Comparison of ENCODE assay signal across 21 cellular contexts in the genomic region with DNA sequence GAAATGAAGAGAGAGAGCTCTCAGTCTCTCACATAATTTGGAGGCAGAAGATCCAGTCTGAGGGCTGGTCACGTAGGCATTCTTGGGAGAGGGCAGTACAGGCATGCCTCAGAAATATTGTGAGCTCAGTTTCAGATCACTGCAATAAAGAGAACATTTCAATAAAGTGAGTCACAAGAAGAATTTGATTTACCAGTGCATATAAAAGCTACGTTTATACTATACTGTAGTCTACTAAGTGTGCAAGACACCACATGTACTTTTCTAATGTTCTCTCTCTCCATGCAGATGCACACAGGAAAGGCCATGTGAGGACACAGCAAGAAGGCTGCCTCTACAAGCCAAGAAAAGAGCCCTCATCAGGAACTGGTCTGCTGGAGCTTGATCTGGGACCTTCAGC.
DNase-seq lines count a peak whose midpoint lies in the region; ATAC-seq and TF ChIP-seq lines count a peak whose summit lies in the region.
"Had no signal": no experiment of that assay in that cellular context is flagged by ENCODE, and none has a peak within 500 bp of the region (broad histone marks: within the 10 kb centered on the region; RNA-seq: fewer than 3 reads in every experiment).

No MANE protein-coding gene starts in this region.

- peaks cover 57% of the 10 kb centered on the region for H3K4me1 Mint-ChIP-seq in chondrocyte (ENCODE audit: low read depth)
- H3K4me1 Mint-ChIP-seq in activated T-helper 17 cell treated with anti-CD3 and anti-CD28 coated beads, Interleukin-2, amount 50 U/mL, for 72 hours = no peaks in the 10 kb centered on the region
- H3K4me1 Mint-ChIP-seq: CD8-positive, alpha-beta memory T cell had no signal

- H3K27ac Mint-ChIP-seq in chondrocyte (ENCODE audit: unreplicated experiment) = peak overlapping the region; percentile 61
- no peak overlapping the region for H3K27ac Mint-ChIP-seq in activated T-helper 17 cell treated with anti-CD3 and anti-CD28 coated beads, Interleukin-2, amount 50 U/mL, for 72 hours
- H3K27ac Mint-ChIP-seq: CD8-positive, alpha-beta memory T cell had no signal

- ATAC-seq in aorta (ENCODE audit: low FRiP score) = no peak
- no peak for ATAC-seq in activated T-helper 17 cell treated with anti-CD3 and anti-CD28 coated beads, Interleukin-2, amount 50 U/mL, for 72 hours (replicated peaks)

- peaks cover 4% of the 10 kb centered on the region for H3K36me3 Mint-ChIP-seq in chondrocyte (ENCODE audit: low read depth)
- no peaks in the 10 kb centered on the region for H3K36me3 Mint-ChIP-seq in activated T-helper 17 cell treated with anti-CD3 and anti-CD28 coated beads, Interleukin-2, amount 50 U/mL, for 72 hours (ENCODE audit: low read depth)
- H3K36me3 Mint-ChIP-seq: CD8-positive, alpha-beta memory T cell had no signal

- H3K27ac ChIP-seq in OCI-LY7 (ENCODE audit: low read depth, low read length, poor library complexity, severe bottlenecking) (no peak overlapping the region), aorta (ENCODE audit: low read depth in 1 of 2, low read length in 2 of 2) (no peak overlapping the region)
- H3K27ac ChIP-seq: BLaER1 treated with 17β-estradiol and CSF1 and Interleukin-3, amounts not matched to agents 10 nM and 100 nM; SJSA1 had no signal

- H3K27me3 Mint-ChIP-seq in chondrocyte (ENCODE audit: low read depth) = no peaks in the 10 kb centered on the region
- no peaks in the 10 kb centered on the region for H3K27me3 Mint-ChIP-seq in activated T-helper 17 cell treated with anti-CD3 and anti-CD28 coated beads, Interleukin-2, amount 50 U/mL, for 72 hours
- H3K27me3 Mint-ChIP-seq: CD8-positive, alpha-beta memory T cell had no signal

- no peaks in the 10 kb centered on the region for H4K20me1 ChIP-seq in OCI-LY7 (ENCODE audit: insufficient read depth, low read length)
- H4K20me1 ChIP-seq: BLaER1 treated with 17β-estradiol and CSF1 and Interleukin-3, amounts not matched to agents 10 nM and 100 nM had no signal

- TF ChIP-seq CTCF in OCI-LY7 (conservative IDR thresholded peaks at IDR 0.05; ENCODE audit: low read length) = no peak
- peak; percentile 22 for TF ChIP-seq CTCF in chondrocyte (IDR thresholded peaks at IDR 0.05)

- DNase-seq in EL (peak; percentile 66), OCI-LY7 (ENCODE audit: low spot score) (no peak), chondrocyte (ENCODE audit: low spot score) (no peak), iris pigment epithelial cell (ENCODE audit: low read depth) (peak; percentile 48), aorta (no peak), cerebellar nuclear complex (lab: John Stamatoyannopoulos, UW) (no peak)
- no peak for DNase-seq in stimulated activated CD4-positive, alpha-beta T cell treated with anti-CD3 and anti-CD28 coated beads, Interleukin-15, amount 100 ng/mL, for 24 hours
- DNase-seq: CD8-positive, alpha-beta memory T cell; DMS79; GDM1; KG1; MM.1S; NCI-H1092 treated with DMSO at 0.1 percent for 48 hours; NCI-H1694; NCI-H2107; NCI-H226; NCI-H69; NK-92 treated with Interleukin-12 subunit alpha and Interleukin-12 subunit beta, amount 100 ng/mL, for 24 hours had no signal

- POLR2A ChIA-PET in OCI-LY7 (lab: Charles Lee) = no interaction called here

- intact Hi-C loops in OCI-LY7 (cut with micrococcal nuclease; ENCODE audit: unreplicated experiment) (no loop called here), aorta (cut with DNase I) (no loop called here)

- no peak overlapping the region for H3K4me3 Mint-ChIP-seq in chondrocyte (ENCODE audit: unreplicated experiment)
- no peak overlapping the region for H3K4me3 Mint-ChIP-seq in activated T-helper 17 cell treated with anti-CD3 and anti-CD28 coated beads, Interleukin-2, amount 50 U/mL, for 72 hours
- H3K4me3 Mint-ChIP-seq: CD8-positive, alpha-beta memory T cell had no signal

- no peak overlapping the region for H3K4me2 ChIP-seq in OCI-LY7 (ENCODE audit: low read length)
- H3K4me2 ChIP-seq: BLaER1 treated with 17β-estradiol and CSF1 and Interleukin-3, amounts not matched to agents 10 nM and 100 nM had no signal

- no peaks in the 10 kb centered on the region for H3K79me2 ChIP-seq in OCI-LY7 (ENCODE audit: insufficient read depth, low read depth, low read length)

- H3K9me3 ChIP-seq in OCI-LY7 (ENCODE audit: low read length) = no peaks in the 10 kb centered on the region
- H3K9me3 ChIP-seq in aorta (ENCODE audit: control insufficient read depth, low read length) = no peaks in the 10 kb centered on the region
- H3K9me3 ChIP-seq: BLaER1 treated with 17β-estradiol and CSF1 and Interleukin-3, amounts not matched to agents 10 nM and 100 nM had no signal

- CTCF ChIA-PET in OCI-LY7 (lab: Charles Lee; ENCODE audit: unreplicated experiment) = no interaction called here

- no TSS peak for BruUV-seq in OCI-LY7 (replicated peaks; lab: Mats Ljungman, UMichigan)

- H3K4me3 ChIP-seq in OCI-LY7 (ENCODE audit: low read depth, low read length, poor library complexity, severe bottlenecking) = no peak overlapping the region
- H3K4me3 ChIP-seq in aorta (ENCODE audit: low read length in 2 of 2) = no peak overlapping the region
- H3K4me3 ChIP-seq: BLaER1 treated with 17β-estradiol and CSF1 and Interleukin-3, amounts not matched to agents 10 nM and 100 nM; SJSA1 had no signal

- peak overlapping the region; percentile 7; the same call in 1 of the 2 replicates for H2AFZ ChIP-seq in OCI-LY7 (ENCODE audit: low read length)

- no peaks in the 10 kb centered on the region for H3K4me1 ChIP-seq in OCI-LY7 (ENCODE audit: insufficient read depth, low read length, poor library complexity, severe bottlenecking)
- H3K4me1 ChIP-seq in aorta (ENCODE audit: control insufficient read depth in 1 of 2, insufficient read depth in 2 of 2, low read length in 2 of 2) = peaks cover 0 to 2% of the 10 kb centered on the region in 2 donors

- no peaks in the 10 kb centered on the region for H3K9me2 ChIP-seq in OCI-LY7 (ENCODE audit: insufficient read depth, low read length)

- 79 to 86% methylated on average over 2 of the region's 2 CpGs for WGBS in aorta, 2 donors

- peaks cover 6% of the 10 kb centered on the region for H3K9me3 Mint-ChIP-seq in chondrocyte (ENCODE audit: low read depth)
- H3K9me3 Mint-ChIP-seq in activated T-helper 17 cell treated with anti-CD3 and anti-CD28 coated beads, Interleukin-2, amount 50 U/mL, for 72 hours = peaks cover 10% of the 10 kb centered on the region

- no peaks in the 10 kb centered on the region for H3K27me3 ChIP-seq in aorta (ENCODE audit: control insufficient read depth in 1 of 2, insufficient read depth in 2 of 2, low read length in 1 of 2)
- H3K27me3 ChIP-seq: BLaER1 treated with 17β-estradiol and CSF1 and Interleukin-3, amounts not matched to agents 10 nM and 100 nM; SJSA1 had no signal

- H3K36me3 ChIP-seq in OCI-LY7 (ENCODE audit: insufficient read depth, low read length) (no peaks in the 10 kb centered on the region), aorta (ENCODE audit: control insufficient read depth in 1 of 2, insufficient read depth in 2 of 2, low read length in 1 of 2) (no peaks in the 10 kb centered on the region)
- H3K36me3 ChIP-seq: BLaER1 treated with 17β-estradiol and CSF1 and Interleukin-3, amounts not matched to agents 10 nM and 100 nM; SJSA1 had no signal

Comparison
In these comparisons a context has a peak if more than half of its experiments do, and no peak if none do; other contexts are left out.
1. DNase-seq: peak in EL (single experiment) and iris pigment epithelial cell (single experiment); none in OCI-LY7 (single experiment), chondrocyte (single experiment), aorta (0 of 2), stimulated activated CD4-positive, alpha-beta T cell treated with anti-CD3 and anti-CD28 coated beads, Interleukin-15, amount 100 ng/mL, for 24 hours (single experiment) and cerebellar nuclear complex (0 of 2).